Comparison of ENCODE assay signal across 1 cellular context in genomic region chr21:45365608-45366241, GRCh38.
TF ChIP-seq lines count a peak whose summit lies in the region.

No MANE protein-coding gene starts in this region.

TF ChIP-seq in GM23338, 12 proteins besides CTCF, POLR2A, EP300 and RAD21 (continued from another document):
- TF ChIP-seq ZNF462 (CRISPR knock-in tag; IDR thresholded peaks at IDR 0.05) (no peak), STAT1 (IDR thresholded peaks at IDR 0.05; ENCODE audit: unreplicated experiment) (no peak), ETS1 (IDR thresholded peaks at IDR 0.05) (no peak), POLR2AphosphoS5 (IDR thresholded peaks at IDR 0.05; ENCODE audit: low read depth) (no peak)
